ENCODE assay signal across 18 cellular contexts in the genomic region with DNA sequence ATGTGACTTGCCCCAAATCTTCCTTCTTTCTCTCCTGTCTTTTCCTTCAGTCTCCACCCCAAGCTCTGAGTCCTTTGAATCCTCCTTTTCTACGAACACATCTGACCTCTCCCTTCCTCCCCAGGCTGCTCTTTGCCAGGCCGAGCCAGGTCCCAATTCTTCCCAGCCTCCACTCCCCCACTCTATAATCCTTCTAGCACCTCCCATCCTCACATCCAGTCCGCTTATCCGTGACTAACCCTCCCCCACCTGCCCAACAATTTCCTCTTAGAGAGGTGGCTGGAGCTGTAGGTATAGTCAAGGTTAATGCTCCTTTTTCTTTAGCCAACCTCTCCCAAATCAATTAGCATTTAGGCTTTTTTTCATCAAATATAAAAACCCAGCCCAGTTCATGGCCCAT. TPM values are rescaled to one million over a fixed set of nuclear protein-coding genes. Genes with fewer than 3 reads are reported as not detected.
DNase-seq lines count a peak whose midpoint lies in the region; ATAC-seq and TF ChIP-seq lines count a peak whose summit lies in the region.
"Had no signal": no experiment of that assay in that cellular context is flagged by ENCODE, and none has a peak within 500 bp of the region (broad histone marks: within the 10 kb centered on the region; RNA-seq: fewer than 3 reads in every experiment).

No MANE protein-coding gene starts in this region.

- H3K23ac ChIP-seq in neuronal stem cell (ENCODE audit: low read depth, low read length, poor library complexity): no peak overlapping the region

- no peaks in the 10 kb centered on the region for H3K79me1 ChIP-seq in neuronal stem cell (ENCODE audit: low read depth, low read length)

- H2BK12ac ChIP-seq in neuronal stem cell (ENCODE audit: low read length): no peak overlapping the region

- no CpG with 5 or more reads among the region's 4 CpGs for WGBS in neuronal stem cell (ENCODE audit: extremely low coverage in 2 of 2, insufficient read length in 2 of 2, insufficient replicate concordance in 1 of 2), 2 donors

- no peak for ATAC-seq in GM21576 (IDR thresholded peaks at IDR 0.05; ENCODE audit: unreplicated experiment)
- ATAC-seq in lower lobe of right lung: no peak
- ATAC-seq: A549; CD8-positive, alpha-beta T cell; HepG2 had no signal

- H3K4me3 ChIP-seq in HUES6 (ENCODE audit: low read depth, low read length) (peak overlapping the region; percentile 81; the same call in 1 of the 2 replicates), WERI-Rb-1 (ENCODE audit: low read depth, low read length) (peak overlapping the region; percentile 44), neuronal stem cell (ENCODE audit: low read length in 2 of 2) (no peak overlapping the region), lower lobe of right lung (no peak overlapping the region)
- H3K4me3 ChIP-seq: A549 had no signal

- DNase-seq in WERI-Rb-1 (peak; percentile 88), islet precursor cell (peak; percentile 22), neuronal stem cell (ENCODE audit: low spot score) (no peak), amniotic stem cell (lab: John Stamatoyannopoulos, UW) (no peak), lower lobe of right lung (no peak)
- DNase-seq in stimulated activated CD4-positive, alpha-beta T cell treated with anti-CD3 and anti-CD28 coated beads, Interleukin-2, amount 100 ng/mL, for 24 hours: no peak
- DNase-seq: CD8-positive, alpha-beta T cell; COR-L47; DMS153; DMS79 treated with DMSO at 0.1 percent for 48 hours; EL; GF-D8 had no signal

- peak overlapping the region; percentile 30 for H4K91ac ChIP-seq in neuronal stem cell (ENCODE audit: low read depth, low read length, poor library complexity)

- H3K18ac ChIP-seq in neuronal stem cell (ENCODE audit: low read length): no peak overlapping the region

- H3K27ac ChIP-seq in HUES6 (ENCODE audit: low read depth, low read length) (peak overlapping the region; percentile 91; the same call in 1 of the 2 replicates), WERI-Rb-1 (peak overlapping the region; percentile 60), neuronal stem cell (replicated peaks; ENCODE audit: low read length) (no peak overlapping the region), lower lobe of right lung (no peak overlapping the region)
- H3K27ac ChIP-seq: A549 had no signal

- no peak overlapping the region for H3K4me2 ChIP-seq in neuronal stem cell (ENCODE audit: insufficient read depth, low read length, poor library complexity, severe bottlenecking)
- H3K4me2 ChIP-seq: A549 had no signal

- no peak overlapping the region for H4K8ac ChIP-seq in neuronal stem cell (ENCODE audit: low read depth, low read length)

- peaks cover 24% of the 10 kb centered on the region for H3K4me1 ChIP-seq in HUES6 (ENCODE audit: control insufficient read depth, insufficient read depth, low read length)
- H3K4me1 ChIP-seq in neuronal stem cell (ENCODE audit: control insufficient read depth in 2 of 2, insufficient read depth in 1 of 2, low read depth in 1 of 2, low read length in 2 of 2): peaks cover 0 to 5% of the 10 kb centered on the region in 2 donors
- no peaks in the 10 kb centered on the region for H3K4me1 ChIP-seq in lower lobe of right lung
- H3K4me1 ChIP-seq: A549 had no signal

- H2BK120ac ChIP-seq in neuronal stem cell (ENCODE audit: low read depth, low read length): no peak overlapping the region

- no peak overlapping the region for H2AK5ac ChIP-seq in neuronal stem cell (ENCODE audit: low read depth, low read length)

- peak overlapping the region; percentile 98 for H3K9ac ChIP-seq in HUES6 (ENCODE audit: low read length)
- H3K9ac ChIP-seq in neuronal stem cell (ENCODE audit: low read depth, low read length, poor library complexity): no peak overlapping the region

- H2BK15ac ChIP-seq in neuronal stem cell (ENCODE audit: low read length): no peak overlapping the region

- no peak for TF ChIP-seq CTCF in WERI-Rb-1 (IDR thresholded peaks at IDR 0.05; ENCODE audit: low read depth, low read length)
- no peak for TF ChIP-seq CTCF in lower lobe of right lung (IDR thresholded peaks at IDR 0.05)

- no peaks in the 10 kb centered on the region for H3K9me3 ChIP-seq in HUES6 (ENCODE audit: control insufficient read depth, insufficient read depth, low read depth, low read length)
- peaks cover 6% of the 10 kb centered on the region for H3K9me3 ChIP-seq in WERI-Rb-1 (ENCODE audit: severe bottlenecking)
- H3K9me3 ChIP-seq in neuronal stem cell (replicated peaks in 1 of 2; ENCODE audit: control insufficient read depth in 2 of 2, insufficient read depth in 1 of 2, low read depth in 1 of 2, low read length in 2 of 2): no peaks in the 10 kb centered on the region
- no peaks in the 10 kb centered on the region for H3K9me3 ChIP-seq in lower lobe of right lung
- H3K9me3 ChIP-seq: A549 had no signal

- H3K4ac ChIP-seq in neuronal stem cell (ENCODE audit: low read length): no peak overlapping the region

- H2AFZ ChIP-seq in neuronal stem cell (ENCODE audit: low read length): no peak overlapping the region

- H2BK5ac ChIP-seq in neuronal stem cell (ENCODE audit: low read length): no peak overlapping the region

- H3K36me3 ChIP-seq in HUES6 (ENCODE audit: control insufficient read depth, insufficient read depth, low read length) (peaks cover 34% of the 10 kb centered on the region; the same call in 1 of the 2 replicates), WERI-Rb-1 (peaks cover 10% of the 10 kb centered on the region), neuronal stem cell (replicated peaks in 1 of 2; ENCODE audit: control insufficient read depth in 2 of 2, insufficient read depth in 2 of 2, low read length in 2 of 2) (no peaks in the 10 kb centered on the region), lower lobe of right lung (no peaks in the 10 kb centered on the region)

- H3K14ac ChIP-seq in neuronal stem cell (ENCODE audit: low read length): no peak overlapping the region

- no peaks in the 10 kb centered on the region for H3K27me3 ChIP-seq in HUES6 (ENCODE audit: control insufficient read depth, insufficient read depth, low read length)
- H3K27me3 ChIP-seq in WERI-Rb-1 (ENCODE audit: insufficient read depth, low read depth, severe bottlenecking): no peaks in the 10 kb centered on the region
- no peaks in the 10 kb centered on the region for H3K27me3 ChIP-seq in neuronal stem cell (ENCODE audit: control insufficient read depth in 3 of 3, insufficient read depth in 3 of 3, low read depth in 1 of 3, low read length in 3 of 3)
- H3K27me3 ChIP-seq in lower lobe of right lung (ENCODE audit: low read depth): no peaks in the 10 kb centered on the region

- intact Hi-C loops in lower lobe of right lung (cut with DNase I): no loop called here

RNA-seq across cellular contexts. Expression of a gene that starts 9.5 kb away (rescaled TPM):
- polyA plus RNA-seq in neuronal stem cell (2013, experiment 1 of 2): 2.2 TPM
- polyA plus RNA-seq in neuronal stem cell (2013, experiment 2 of 2): 2.5 TPM
- not detected for total RNA-seq in lower lobe of right lung
- total RNA-seq: HepG2, HT1080 had no signal
- polyA plus RNA-seq: CD14-positive monocyte, HepG2 had no signal

RNA-seq across cellular contexts. Expression of a gene that starts 22.8 kb away (rescaled TPM):
- polyA plus RNA-seq in neuronal stem cell (2013, experiment 1 of 2): 4.1 TPM
- polyA plus RNA-seq in neuronal stem cell (2013, experiment 2 of 2): 4.4 TPM
- total RNA-seq in lower lobe of right lung: 11.5 TPM

RNA-seq across cellular contexts. Expression of a gene that starts 23.1 kb away (rescaled TPM):
- 32.5 TPM for polyA plus RNA-seq in neuronal stem cell (2013, experiment 1 of 2)
- polyA plus RNA-seq in neuronal stem cell (2013, experiment 2 of 2): 30.7 TPM
- total RNA-seq in lower lobe of right lung: 23.7 TPM

Comparison
In these comparisons a context has a peak if more than half of its experiments do, and no peak if none do; other contexts are left out.
1. H3K27ac ChIP-seq: peak in HUES6 (single experiment) and WERI-Rb-1 (single experiment); none in neuronal stem cell (single experiment) and lower lobe of right lung (single experiment).
2. H3K4me3 ChIP-seq: peak in HUES6 (single experiment) and WERI-Rb-1 (single experiment); none in neuronal stem cell (0 of 2) and lower lobe of right lung (single experiment).
3. DNase-seq: peak in WERI-Rb-1 (single experiment) and islet precursor cell (single experiment); none in neuronal stem cell (single experiment), amniotic stem cell (single experiment), stimulated activated CD4-positive, alpha-beta T cell treated with anti-CD3 and anti-CD28 coated beads, Interleukin-2, amount 100 ng/mL, for 24 hours (0 of 2) and lower lobe of right lung (single experiment).